In genomic region chr5:173324115-173325001, GRCh38 we compare ENCODE assay signal across 8 cellular contexts. TPM values are rescaled to one million over a fixed set of nuclear protein-coding genes. Genes with fewer than 3 reads are reported as not detected.
DNase-seq lines count a peak whose midpoint lies in the region; ATAC-seq lines count a peak whose summit lies in the region.

No MANE protein-coding gene starts in this region.

- H3K4me3 ChIP-seq in H7 (ENCODE audit: insufficient read depth, low read depth, low read length) (no peak overlapping the region), right cardiac atrium (ENCODE audit: low read length) (no peak overlapping the region), stomach smooth muscle (ENCODE audit: low read length in 2 of 2) (peak overlapping the region; percentile 8 to 65)

- peak overlapping the region; percentile 76 for H3K27ac Mint-ChIP-seq in activated T-helper 1 cell treated with anti-CD3 and anti-CD28 coated beads, Interleukin-12 subunit alpha, Interleukin-12 subunit beta, Interleukin-2, Interleukin-4 antibody, amounts not matched to agents 30 ng/mL and 10 ng/mL and 1 ng/mL, durations not matched to agents 14 hours and 24 hours and 36 hours

- H3K4me1 ChIP-seq in right cardiac atrium (ENCODE audit: control insufficient read depth, insufficient read depth, low read length) (peaks cover 21% of the 10 kb centered on the region), stomach smooth muscle (ENCODE audit: control insufficient read depth, insufficient read depth, low read length) (peaks cover 69% of the 10 kb centered on the region)

- whole genome bisulfite sequencing in right cardiac atrium, result 12% methylated on average over 29 of the region's 29 CpGs

- ATAC-seq in right cardiac atrium (peak; percentile 59 to 75), HG03469 (IDR thresholded peaks at IDR 0.05; ENCODE audit: unreplicated experiment) (no peak)

- H3K9ac ChIP-seq in stomach smooth muscle (ENCODE audit: low read length in 2 of 2), result peak overlapping the region; percentile 25 to 36

- H3K4me3 Mint-ChIP-seq in activated T-helper 1 cell treated with anti-CD3 and anti-CD28 coated beads, Interleukin-12 subunit alpha, Interleukin-12 subunit beta, Interleukin-2, Interleukin-4 antibody, amounts not matched to agents 30 ng/mL and 10 ng/mL and 1 ng/mL, durations not matched to agents 14 hours and 24 hours and 36 hours, result peak overlapping the region; percentile 83

- H3K27ac ChIP-seq in right cardiac atrium (ENCODE audit: low read length) (peak overlapping the region; percentile 48), stomach smooth muscle (ENCODE audit: low read length) (peak overlapping the region; percentile 58)

- H3K27me3 Mint-ChIP-seq in activated T-helper 1 cell treated with anti-CD3 and anti-CD28 coated beads, Interleukin-12 subunit alpha, Interleukin-12 subunit beta, Interleukin-2, Interleukin-4 antibody, amounts not matched to agents 30 ng/mL and 10 ng/mL and 1 ng/mL, durations not matched to agents 14 hours and 24 hours and 36 hours (ENCODE audit: insufficient read depth), result peaks cover 2% of the 10 kb centered on the region

- H3K9me3 ChIP-seq in right cardiac atrium (ENCODE audit: control insufficient read depth, low read length), result no peaks in the 10 kb centered on the region
- no peaks in the 10 kb centered on the region for H3K9me3 ChIP-seq in stomach smooth muscle (ENCODE audit: control insufficient read depth in 2 of 2, low read length in 2 of 2)

- DNase-seq in AG08395 (ENCODE audit: low spot score), result peak; percentile 80
- peak; percentile 57 for DNase-seq in H7
- peak; percentile 21 for DNase-seq in activated T-helper 1 cell treated with anti-CD3 and anti-CD28 coated beads, Interleukin-12 subunit alpha, Interleukin-12 subunit beta, Interleukin-2, Interleukin-4 antibody, amounts not matched to agents 30 ng/mL and 10 ng/mL and 1 ng/mL, durations not matched to agents 14 hours and 24 hours and 36 hours (ENCODE audit: low spot score)
- DNase-seq in right cardiac atrium, result peak; percentile 93 to 98 (median 96)
- DNase-seq in stimulated activated CD8-positive, alpha-beta memory T cell treated with anti-CD3 and anti-CD28 coated beads, Interleukin-4, amount 100 ng/mL, for 48 hours, result no peak
- no peak for DNase-seq in activated naive CD4-positive, alpha-beta T cell treated with anti-CD3 and anti-CD28 coated beads, Interleukin-2, amount 50 U/mL, for 16 hours

- peaks cover 54% of the 10 kb centered on the region for H3K36me3 Mint-ChIP-seq in activated T-helper 1 cell treated with anti-CD3 and anti-CD28 coated beads, Interleukin-12 subunit alpha, Interleukin-12 subunit beta, Interleukin-2, Interleukin-4 antibody, amounts not matched to agents 30 ng/mL and 10 ng/mL and 1 ng/mL, durations not matched to agents 14 hours and 24 hours and 36 hours (ENCODE audit: low read depth)

- H3K36me3 ChIP-seq in H7 (replicated peaks; ENCODE audit: control insufficient read depth, insufficient read depth, low read length) (peaks cover 59% of the 10 kb centered on the region), stomach smooth muscle (ENCODE audit: control insufficient read depth in 2 of 2, insufficient read depth in 2 of 2, low read length in 2 of 2) (no peaks in the 10 kb centered on the region)

- H3K27me3 ChIP-seq in H7 (ENCODE audit: control insufficient read depth, insufficient read depth, low read length) (peaks cover 17% of the 10 kb centered on the region), right cardiac atrium (ENCODE audit: control insufficient read depth, insufficient read depth) (no peaks in the 10 kb centered on the region), stomach smooth muscle (ENCODE audit: control insufficient read depth in 1 of 2, insufficient read depth in 2 of 2, low read length in 2 of 2) (peaks cover 8 to 13% of the 10 kb centered on the region in 2 donors)

- no peaks in the 10 kb centered on the region for H3K9me3 Mint-ChIP-seq in activated T-helper 1 cell treated with anti-CD3 and anti-CD28 coated beads, Interleukin-12 subunit alpha, Interleukin-12 subunit beta, Interleukin-2, Interleukin-4 antibody, amounts not matched to agents 30 ng/mL and 10 ng/mL and 1 ng/mL, durations not matched to agents 14 hours and 24 hours and 36 hours

- intact Hi-C loops in activated T-helper 1 cell treated with anti-CD3 and anti-CD28 coated beads, Interleukin-12 subunit alpha, Interleukin-12 subunit beta, Interleukin-2, Interleukin-4 antibody, amounts not matched to agents 30 ng/mL and 10 ng/mL and 1 ng/mL, durations not matched to agents 14 hours and 24 hours and 36 hours (cut with micrococcal nuclease), result loop anchor here (5.0 to 10.0 kb wide), 2 partner anchors 590 to 1937 kb away; partner anchors contain the start of gene NPM1
- intact Hi-C loops in right cardiac atrium (cut with DNase I), result no loop called here

- H3K4me1 Mint-ChIP-seq in activated T-helper 1 cell treated with anti-CD3 and anti-CD28 coated beads, Interleukin-12 subunit alpha, Interleukin-12 subunit beta, Interleukin-2, Interleukin-4 antibody, amounts not matched to agents 30 ng/mL and 10 ng/mL and 1 ng/mL, durations not matched to agents 14 hours and 24 hours and 36 hours (ENCODE audit: low read depth), result peaks cover 51% of the 10 kb centered on the region

RNA-seq across cellular contexts. Expression of gene STC2, which starts 3.9 kb away (rescaled TPM):
- 17.8 and 29.5 TPM in 2 replicates for total RNA-seq in H7 (2014; rRNA removed; shearing (Covaris generic))
- total RNA-seq in activated T-helper 1 cell treated with anti-CD3 and anti-CD28 coated beads, Interleukin-12 subunit alpha, Interleukin-12 subunit beta, Interleukin-2, Interleukin-4 antibody, amounts not matched to agents 30 ng/mL and 10 ng/mL and 1 ng/mL, durations not matched to agents 14 hours and 24 hours and 36 hours, result 25.4 and 27.7 TPM in 2 replicates
- total RNA-seq in right cardiac atrium, result 10 to 100 TPM in 3 of 4 donors, 1 to 10 TPM in 1; 9.4 to 13.0 (median 11.6) TPM
- 11.7 TPM for polyA plus RNA-seq in right cardiac atrium

Comparison
In these comparisons a context has a peak if more than half of its experiments do, and no peak if none do; other contexts are left out.
1. DNase-seq: peak in AG08395 (single experiment), H7 (single experiment), activated T-helper 1 cell treated with anti-CD3 and anti-CD28 coated beads, Interleukin-12 subunit alpha, Interleukin-12 subunit beta, Interleukin-2, Interleukin-4 antibody, amounts not matched to agents 30 ng/mL and 10 ng/mL and 1 ng/mL, durations not matched to agents 14 hours and 24 hours and 36 hours (single experiment) and right cardiac atrium (3 of 3); none in stimulated activated CD8-positive, alpha-beta memory T cell treated with anti-CD3 and anti-CD28 coated beads, Interleukin-4, amount 100 ng/mL, for 48 hours (single experiment) and activated naive CD4-positive, alpha-beta T cell treated with anti-CD3 and anti-CD28 coated beads, Interleukin-2, amount 50 U/mL, for 16 hours (single experiment).
2. H3K4me3 ChIP-seq: peak in stomach smooth muscle (2 of 2); none in H7 (single experiment) and right cardiac atrium (single experiment).